35 cellular contexts compared by ENCODE assay signal in the genomic region with DNA sequence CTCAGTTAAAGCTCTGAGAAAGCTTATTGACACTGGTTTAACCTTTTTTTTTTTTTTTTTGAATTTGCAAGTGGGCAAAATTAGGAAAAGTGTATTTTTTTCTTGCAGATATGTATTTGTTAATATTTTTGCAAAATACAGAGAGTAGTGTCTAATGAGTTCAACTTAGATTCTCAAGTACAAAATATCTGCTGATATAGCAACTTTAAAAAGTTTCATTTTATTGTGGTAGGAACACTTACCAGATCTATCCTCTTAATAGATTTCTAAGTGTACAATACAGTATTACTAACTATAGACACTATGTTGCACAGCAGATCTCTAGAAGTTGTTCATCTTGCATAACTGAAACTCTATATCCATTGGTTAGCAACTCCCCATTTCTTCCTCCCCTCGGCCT.
"Had no signal": no experiment of that assay in that cellular context is flagged by ENCODE, and none has a peak within 500 bp of the region (broad histone marks: within the 10 kb centered on the region; RNA-seq: fewer than 3 reads in every experiment).

No MANE protein-coding gene starts in this region.

- DNase-seq: Karpas-422, Kasumi-1, MG63, MM.1S, MV-4-11, NCI-H1048, NCI-H1092, NCI-H1092 treated with DMSO at 0.1 percent for 48 hours, NCI-H1105, NCI-H1105 treated with DMSO at 0.1 percent for 48 hours, NCI-H1417, NCI-H1417 treated with DMSO at 0.1 percent for 48 hours, NCI-H1436, NCI-H1436 treated with DMSO at 0.1 percent for 48 hours, NCI-H146, NCI-H1694, NCI-H1694 treated with DMSO at 0.1 percent for 48 hours, NCI-H187, NCI-H187 treated with DMSO at 0.1 percent for 48 hours, NCI-H1930, NCI-H2029, NCI-H2029 treated with DMSO at 0.1 percent for 48 hours, NCI-H2081 treated with DMSO at 0.1 percent for 48 hours, NCI-H2107, NCI-H2171, NCI-H2171 treated with DMSO at 0.1 percent for 48 hours, NCI-H2227 treated with DMSO at 0.1 percent for 48 hours, NCI-H226, NCI-H345, NCI-H446, NCI-H446 treated with DMSO at 0.1 percent for 48 hours, NCI-H510A, NCI-H510A treated with DMSO at 0.1 percent for 48 hours, NCI-H524, NCI-H524 treated with DMSO at 0.1 percent for 48 hours had no signal

- H3K4me3 ChIP-seq: MG63 had no signal

- H3K27me3 ChIP-seq: MG63 had no signal

- H3K36me3 ChIP-seq: MG63 had no signal

- H3K9me3 ChIP-seq: MG63 had no signal
